ENCODE assay signal across 8 cellular contexts in genomic region chr17:8151641-8152111, GRCh38. TPM values are rescaled to one million over a fixed set of nuclear protein-coding genes. Genes with fewer than 3 reads are reported as not detected.
DNase-seq lines count a peak whose midpoint lies in the region; ATAC-seq, FAIRE-seq and TF ChIP-seq lines count a peak whose summit lies in the region.

No MANE protein-coding gene starts in this region.

- TF ChIP-seq CTCF in natural killer cell (IDR thresholded peaks at IDR 0.05): no peak
- no peak for TF ChIP-seq CTCF in thoracic aorta (IDR thresholded peaks at IDR 0.05)

- H3K36me3 Mint-ChIP-seq in natural killer cell: no peaks in the 10 kb centered on the region
- no peaks in the 10 kb centered on the region for H3K36me3 Mint-ChIP-seq in natural killer cell treated with Interleukin-12 subunit alpha and Interleukin-12 subunit beta and Interleukin-15 and Interleukin-18, amount 100 ng/mL, for 72 hours
- H3K36me3 Mint-ChIP-seq in effector memory CD8-positive, alpha-beta T cell (ENCODE audit: insufficient read depth): no peaks in the 10 kb centered on the region

- H3K36me3 ChIP-seq in SK-N-MC (ENCODE audit: insufficient read depth, low read length): peaks cover 32% of the 10 kb centered on the region; the same call in 1 of the 2 replicates
- H3K36me3 ChIP-seq in thoracic aorta: peaks cover 41% of the 10 kb centered on the region

- peak overlapping the region; percentile 76 for H3K9ac ChIP-seq in SK-N-MC (ENCODE audit: insufficient read length)

- H3K27ac ChIP-seq in SK-N-MC: peak overlapping the region; percentile 35
- H3K27ac ChIP-seq in thoracic aorta: peak overlapping the region; percentile 100

- H3K4me1 Mint-ChIP-seq in natural killer cell: peaks cover 10 to 30% of the 10 kb centered on the region in 2 donors
- peaks cover 7 to 34% of the 10 kb centered on the region in 2 donors for H3K4me1 Mint-ChIP-seq in natural killer cell treated with Interleukin-12 subunit alpha and Interleukin-12 subunit beta and Interleukin-15 and Interleukin-18, amount 100 ng/mL, for 72 hours (ENCODE audit: low read depth in 2 of 2)
- peaks cover 17 to 53% of the 10 kb centered on the region in 2 donors for H3K4me1 Mint-ChIP-seq in effector memory CD8-positive, alpha-beta T cell (ENCODE audit: low read depth in 2 of 2)

- H3K4me3 ChIP-seq in SK-N-MC (peak overlapping the region; percentile 97), thoracic aorta (peak overlapping the region; percentile 76)

- no peaks in the 10 kb centered on the region for H3K9me3 Mint-ChIP-seq in natural killer cell
- H3K9me3 Mint-ChIP-seq in natural killer cell treated with Interleukin-12 subunit alpha and Interleukin-12 subunit beta and Interleukin-15 and Interleukin-18, amount 100 ng/mL, for 72 hours: no peaks in the 10 kb centered on the region
- no peaks in the 10 kb centered on the region for H3K9me3 Mint-ChIP-seq in effector memory CD8-positive, alpha-beta T cell

- H3K4me3 Mint-ChIP-seq in natural killer cell: peak overlapping the region; percentile 94
- H3K4me3 Mint-ChIP-seq in natural killer cell treated with Interleukin-12 subunit alpha and Interleukin-12 subunit beta and Interleukin-15 and Interleukin-18, amount 100 ng/mL, for 72 hours: no peak overlapping the region
- H3K4me3 Mint-ChIP-seq in effector memory CD8-positive, alpha-beta T cell: no peak overlapping the region

- no peak for ATAC-seq in natural killer cell
- no peak for ATAC-seq in natural killer cell treated with Interleukin-12 subunit alpha and Interleukin-12 subunit beta and Interleukin-15 and Interleukin-18, amount 100 ng/mL, for 72 hours
- ATAC-seq in effector memory CD8-positive, alpha-beta T cell (replicated peaks): no peak
- ATAC-seq in thoracic aorta (ENCODE audit: insufficient number of reproducible peaks, low FRiP score, low read depth): no peak

- no peak for DNase-seq in natural killer cell
- no peak for DNase-seq in natural killer cell treated with Interleukin-12 subunit alpha and Interleukin-12 subunit beta and Interleukin-15 and Interleukin-18, amount 100 ng/mL, for 72 hours (ENCODE audit: low spot score)
- DNase-seq in SK-N-MC (ENCODE audit: low read depth, low spot score): no peak
- DNase-seq in effector memory CD8-positive, alpha-beta T cell: peak in 2 of 3 experiments; percentile 39 to 60
- peak; percentile 70 to 82 for DNase-seq in lung microvascular endothelial cell (ENCODE audit: low read depth in 2 of 2)
- peak; percentile 84 for DNase-seq in thoracic aorta (ENCODE audit: low spot score)
- DNase-seq in NCI-H2196 treated with DMSO at 0.1 percent for 48 hours (lab: John Stamatoyannopoulos, UW; ENCODE audit: unreplicated experiment): no peak
- no peak for DNase-seq in GM19239 (ENCODE audit: insufficient read length, low spot score)

- H3K27me3 Mint-ChIP-seq in natural killer cell (ENCODE audit: low read depth in 2 of 2): no peaks in the 10 kb centered on the region
- no peaks in the 10 kb centered on the region for H3K27me3 Mint-ChIP-seq in natural killer cell treated with Interleukin-12 subunit alpha and Interleukin-12 subunit beta and Interleukin-15 and Interleukin-18, amount 100 ng/mL, for 72 hours
- no peaks in the 10 kb centered on the region for H3K27me3 Mint-ChIP-seq in effector memory CD8-positive, alpha-beta T cell

- peaks cover 18 to 48% of the 10 kb centered on the region in 2 donors for H3K4me1 ChIP-seq in thoracic aorta (ENCODE audit: control insufficient read depth in 1 of 2, low read depth in 2 of 2)

- no peaks in the 10 kb centered on the region for H3K9me3 ChIP-seq in SK-N-MC (ENCODE audit: low read depth, low read length)
- no peaks in the 10 kb centered on the region for H3K9me3 ChIP-seq in thoracic aorta

- FAIRE-seq in GM19239 (lab: Jason Lieb, UNC): no peak

- intact Hi-C loops in natural killer cell (cut with micrococcal nuclease): loop anchor here (1.0 to 10.0 kb wide), 2 partner anchors 13 to 803 kb away; no protein-coding TSS in a partner anchor

- no peaks in the 10 kb centered on the region for H3K27me3 ChIP-seq in thoracic aorta (replicated peaks; ENCODE audit: insufficient read depth)

- no peak overlapping the region for H3K27ac Mint-ChIP-seq in natural killer cell
- H3K27ac Mint-ChIP-seq in natural killer cell treated with Interleukin-12 subunit alpha and Interleukin-12 subunit beta and Interleukin-15 and Interleukin-18, amount 100 ng/mL, for 72 hours: peak overlapping the region in 1 of 2 donors; percentile 89
- H3K27ac Mint-ChIP-seq in effector memory CD8-positive, alpha-beta T cell: no peak overlapping the region

RNA-seq across cellular contexts. Expression of gene PER1, which starts 0.5 kb away (rescaled TPM):
- total RNA-seq in natural killer cell (1,000 to 10,000 TPM in 1 of 3 donors, 100 to 1,000 TPM in 2; 636 to 1,422 (median 923) TPM), lung microvascular endothelial cell (5.2 and 10.7 TPM in 2 replicates), thoracic aorta (100 to 1,000 TPM; 175 to 292 TPM)
- 10 to 100 TPM; 16.9 to 42.7 TPM for total RNA-seq in natural killer cell treated with Interleukin-12 subunit alpha and Interleukin-12 subunit beta and Interleukin-15 and Interleukin-18, amount 100 ng/mL, for 72 hours

RNA-seq across cellular contexts. Expression of gene VAMP2, which starts 11.1 kb away (rescaled TPM):
- total RNA-seq in natural killer cell (100 to 1,000 TPM; 191 to 315 (median 234) TPM), lung microvascular endothelial cell (2.8 and 4.6 TPM in 2 replicates), thoracic aorta (10 to 100 TPM; 36.0 to 50.3 TPM)
- 10 to 100 TPM; 54.6 to 73.0 TPM for total RNA-seq in natural killer cell treated with Interleukin-12 subunit alpha and Interleukin-12 subunit beta and Interleukin-15 and Interleukin-18, amount 100 ng/mL, for 72 hours

RNA-seq across cellular contexts. Expression of gene TMEM107, which starts 24.5 kb away (rescaled TPM):
- total RNA-seq in natural killer cell (100 to 1,000 TPM in 1 of 3 donors, 10 to 100 TPM in 2; 48.9 to 101 (median 96.1) TPM), lung microvascular endothelial cell (21.2 and 21.6 TPM in 2 replicates), thoracic aorta (10 to 100 TPM in 1 of 2 donors, 1 to 10 TPM in 1; 8.4 to 32.1 TPM)
- total RNA-seq in natural killer cell treated with Interleukin-12 subunit alpha and Interleukin-12 subunit beta and Interleukin-15 and Interleukin-18, amount 100 ng/mL, for 72 hours: 10 to 100 TPM; 31.5 to 43.5 TPM

RNA-seq across cellular contexts. Expression of gene HES7, which starts 27.8 kb away (rescaled TPM):
- under 1 TPM; 0.50 to 0.77 (median 0.61) TPM for total RNA-seq in natural killer cell
- not detected for total RNA-seq in natural killer cell treated with Interleukin-12 subunit alpha and Interleukin-12 subunit beta and Interleukin-15 and Interleukin-18, amount 100 ng/mL, for 72 hours
- 0.22 TPM in 1 of 2 replicates, not detected in the other for total RNA-seq in lung microvascular endothelial cell
- total RNA-seq in thoracic aorta: not detected

RNA-seq across cellular contexts. Expression of gene ALOXE3, which starts 33.4 kb away (rescaled TPM):
- total RNA-seq in natural killer cell (not detected), lung microvascular endothelial cell (under 0.01 TPM in 1 of 2 replicates, not detected in the other), thoracic aorta (not detected)
- not detected for total RNA-seq in natural killer cell treated with Interleukin-12 subunit alpha and Interleukin-12 subunit beta and Interleukin-15 and Interleukin-18, amount 100 ng/mL, for 72 hours

Comparison
In these comparisons a context has a peak if more than half of its experiments do, and no peak if none do; other contexts are left out.
1. RNA of gene PER1, which starts 0.5 kb away (total RNA-seq): 636 to 1,422 TPM in natural killer cell and 175 to 292 TPM in thoracic aorta; 16.9 to 42.7 TPM in natural killer cell treated with Interleukin-12 subunit alpha and Interleukin-12 subunit beta and Interleukin-15 and Interleukin-18, amount 100 ng/mL, for 72 hours and 5.2 to 10.7 TPM in lung microvascular endothelial cell; every median in the first group is over 4 times any median in the second.
2. DNase-seq: peak in effector memory CD8-positive, alpha-beta T cell (2 of 3), lung microvascular endothelial cell (2 of 2) and thoracic aorta (single experiment); none in natural killer cell (single experiment), natural killer cell treated with Interleukin-12 subunit alpha and Interleukin-12 subunit beta and Interleukin-15 and Interleukin-18, amount 100 ng/mL, for 72 hours (single experiment), SK-N-MC (single experiment), NCI-H2196 treated with DMSO at 0.1 percent for 48 hours (single experiment) and GM19239 (single experiment).